In genomic region chr3:57637391-57637790, GRCh38 we compare ENCODE assay signal across 17 cellular contexts.
"Had no signal": no experiment of that assay in that cellular context is flagged by ENCODE, and none has a peak within 500 bp of the region (broad histone marks: within the 10 kb centered on the region; RNA-seq: fewer than 3 reads in every experiment).

No MANE protein-coding gene starts in this region.

- H3K9me3 ChIP-seq: adrenal gland, lower lobe of right lung, tibial nerve had no signal

- H3K27ac ChIP-seq: adrenal gland, lower lobe of right lung, skin epidermis, tibial nerve had no signal

- DNase-seq: activated CD4-positive, alpha-beta memory T cell treated with anti-CD3 and anti-CD28 coated beads for 36 hours; activated CD4-positive, alpha-beta T cell treated with anti-CD3 and anti-CD28 coated beads for 48 hours; activated gamma-delta T cell; activated naive CD4-positive, alpha-beta T cell treated with anti-CD3 and anti-CD28 coated beads, Interleukin-2, amount 50 U/mL, for 16 hours; adrenal gland; dermis blood vessel endothelial cell; effector CD8-positive, alpha-beta T cell; foreskin melanocyte; lower lobe of right lung; mesendoderm; naive thymus-derived CD8-positive, alpha-beta T cell; right cardiac atrium; stimulated activated CD4-positive, alpha-beta T cell treated with anti-CD3 and anti-CD28 coated beads, Interleukin-1b, Interleukin-23, amount 100 ng/mL, for 48 hours had no signal

- H3K4me3 ChIP-seq: adrenal gland, lower lobe of right lung, skin epidermis, tibial nerve had no signal

- ATAC-seq: left lobe of liver; lower lobe of right lung; naive thymus-derived CD8-positive, alpha-beta T cell; right cardiac atrium; SK-N-SH treated with all-trans-retinoic acid at 6 μM for 48 hours had no signal

- H3K27me3 ChIP-seq: adrenal gland, tibial nerve had no signal

- H3K4me1 ChIP-seq: adrenal gland, lower lobe of right lung, tibial nerve had no signal
